8 cellular contexts compared by ENCODE assay signal in the genomic region with DNA sequence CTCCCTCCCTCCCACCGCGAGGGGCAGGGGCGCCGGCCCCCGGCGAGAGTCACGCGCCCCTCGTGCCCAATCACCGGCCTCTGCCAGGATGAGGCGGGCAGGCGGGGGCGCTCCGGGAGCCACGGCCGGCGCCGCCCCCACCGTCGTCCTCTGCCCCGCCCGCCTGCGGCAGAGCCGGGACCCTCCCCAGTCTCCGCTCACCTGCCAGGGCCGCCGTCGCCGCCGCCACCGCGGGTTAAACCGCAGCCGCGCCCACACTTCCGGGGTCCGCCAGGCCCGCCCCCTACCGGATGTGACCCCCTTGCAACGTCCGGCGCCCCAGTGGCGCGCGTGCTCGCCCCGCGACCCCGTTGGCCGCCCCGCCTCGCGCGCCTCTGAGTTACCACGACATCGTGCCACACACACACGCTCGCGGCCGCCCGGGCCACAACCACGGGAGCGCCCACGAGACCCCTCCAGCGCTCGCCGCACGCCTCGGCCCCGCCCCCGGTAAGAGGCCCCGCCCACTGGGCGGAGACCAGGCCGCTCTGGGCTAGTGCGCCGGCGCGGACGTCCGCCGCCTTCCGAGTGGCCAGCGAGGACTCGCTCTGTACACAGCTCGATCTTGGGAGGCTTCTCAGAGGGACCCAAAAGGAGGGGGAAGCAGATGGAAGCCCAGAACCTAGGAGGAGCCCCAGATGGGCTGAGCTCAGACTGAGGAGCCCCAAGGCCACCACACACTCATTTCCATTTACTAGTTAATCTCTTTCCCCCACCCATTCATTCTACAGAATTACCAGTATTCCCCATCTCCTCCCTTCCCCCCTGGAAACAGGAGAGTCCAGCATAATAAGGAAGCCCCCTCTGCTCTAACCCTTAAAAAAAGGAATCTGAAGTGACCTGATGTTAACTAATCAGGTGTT. TPM values are rescaled to one million over a fixed set of nuclear protein-coding genes. Genes with fewer than 3 reads are reported as not detected.
DNase-seq lines count a peak whose midpoint lies in the region; ATAC-seq and TF ChIP-seq lines count a peak whose summit lies in the region.

A gene (minus strand): TSS at position 237 of the 902 bp plus-strand sequence. CDS start 22,597 bp downstream, outside the sequence.

- peak within 1 kb of the TSS; percentile 97 for H2AK5ac ChIP-seq in IMR-90 (ENCODE audit: low read depth, low read length)

- dilution Hi-C loops in IMR-90 (cut with HindIII; ENCODE audit: low sequenced_read_pairs, unreplicated experiment) = no loop called here

- H3K36me3 ChIP-seq in IMR-90 (ENCODE audit: control insufficient read depth, insufficient read depth, low read length) (no peaks in the 10 kb centered on the region), mucosa of descending colon (ENCODE audit: low read depth) (no peaks in the 10 kb centered on the region)

- CTCF ChIA-PET in IMR-90 (lab: Yijun Ruan, JAX) = no interaction called here

- H3K9me3 ChIP-seq in IMR-90 (ENCODE audit: control insufficient read depth, insufficient read depth, low read length) (no peaks in the 10 kb centered on the region), mucosa of descending colon (no peaks in the 10 kb centered on the region)

- peak within 1 kb of the TSS; percentile 86 for H2BK20ac ChIP-seq in IMR-90 (ENCODE audit: low read depth, low read length)

- H3K9ac ChIP-seq in IMR-90 (ENCODE audit: low read depth, low read length) = peak within 1 kb of the TSS; percentile 89

- peak within 1 kb of the TSS; percentile 92 for H2BK120ac ChIP-seq in IMR-90 (ENCODE audit: low read depth, low read length)

- POLR2A ChIA-PET in IMR-90 (lab: Charles Lee; ENCODE audit: unreplicated experiment) = no interaction called here

- no peak for TF ChIP-seq RAD21 in IMR-90 (IDR thresholded peaks at IDR 0.05; ENCODE audit: low read length)

- peak within 1 kb of the TSS; percentile 97 for H3K4me2 ChIP-seq in IMR-90 (ENCODE audit: low read depth, low read length)

- peak within 1 kb of the TSS; percentile 85 for H3K27ac ChIP-seq in IMR-90 (ENCODE audit: insufficient read depth, low read length)

- peak within 1 kb of the TSS; percentile 93 for H2AK9ac ChIP-seq in IMR-90 (replicated peaks; ENCODE audit: low read depth, low read length, poor library complexity)

- H2BK15ac ChIP-seq in IMR-90 (ENCODE audit: low read depth, low read length) = peak within 1 kb of the TSS; percentile 92; the same call in 2 of the 3 replicates

- H3K4me1 ChIP-seq in IMR-90 (ENCODE audit: control insufficient read depth, insufficient read depth, low read length) (peaks cover 9% of the 10 kb centered on the region), mucosa of descending colon (ENCODE audit: low read depth) (peaks cover 38% of the 10 kb centered on the region)

- H3K23ac ChIP-seq in IMR-90 (ENCODE audit: low read depth, low read length) = peak within 1 kb of the TSS; percentile 99

- peak within 1 kb of the TSS; percentile 98 to 99 for H4K8ac ChIP-seq in IMR-90 (ENCODE audit: low read depth in 2 of 2, low read length in 2 of 2)

- TF ChIP-seq CTCF in IMR-90 (conservative IDR thresholded peaks at IDR 0.05; ENCODE audit: low read depth, low read length) (no peak), epithelial cell of esophagus (IDR thresholded peaks at IDR 0.05; ENCODE audit: insufficient read depth, low read depth, low read length, missing control alignments) (no peak), mucosa of descending colon (IDR thresholded peaks at IDR 0.05) (no peak)

- peak; percentile 74 for TF ChIP-seq POLR2A in IMR-90 (IDR thresholded peaks at IDR 0.05; ENCODE audit: low read depth, low read length)

- 0% methylated on average over 24 of the region's 85 CpGs; no CpG with 5 or more reads in 1 of the 2 experiments for WGBS in IMR-90 (ENCODE audit: extremely low coverage in 2 of 2, insufficient read length in 1 of 2), 2 experiments

- ATAC-seq in GM21529 (IDR thresholded peaks at IDR 0.05; ENCODE audit: unreplicated experiment) (peak; percentile 69), IMR-90 (ENCODE audit: low read depth) (peak; percentile 96), mucosa of descending colon (peak; percentile 90)

- intact Hi-C loops in IMR-90 (cut with micrococcal nuclease) (no loop called here), mucosa of descending colon (cut with DNase I, micrococcal nuclease) (no loop called here)

- H3K4ac ChIP-seq in IMR-90 (ENCODE audit: low read depth, low read length) = peak within 1 kb of the TSS; percentile 100

- peak within 1 kb of the TSS; percentile 78 for H3K56ac ChIP-seq in IMR-90 (ENCODE audit: extremely low read depth, insufficient read depth, low read length)

- in situ Hi-C loops in IMR-90 (cut with MboI; ENCODE audit: low sequenced_read_pairs) = no loop called here

- H3K27me3 ChIP-seq in IMR-90 (ENCODE audit: control insufficient read depth, insufficient read depth, low read length) = no peaks in the 10 kb centered on the region

- peak within 1 kb of the TSS; percentile 83 for H4K5ac ChIP-seq in IMR-90 (ENCODE audit: low read depth, low read length)

- peaks cover 18 to 38% of the 10 kb centered on the region in 2 experiments for H3K79me1 ChIP-seq in IMR-90 (ENCODE audit: low read depth in 1 of 2, low read length in 2 of 2)

- H4K91ac ChIP-seq in IMR-90 (ENCODE audit: insufficient read depth, low read depth, low read length) = peak within 1 kb of the TSS; percentile 96

- BruUV-seq in IMR-90 (replicated peaks; lab: Mats Ljungman, UMichigan) = no TSS peak

- H3K18ac ChIP-seq in IMR-90 (ENCODE audit: low read depth, low read length) = peak within 1 kb of the TSS; percentile 67

- H4K20me1 ChIP-seq in IMR-90 (ENCODE audit: insufficient read depth, low read length) = no peaks in the 10 kb centered on the region

- H3K4me3 ChIP-seq in IMR-90 (ENCODE audit: insufficient read depth, low read depth, low read length) (peak within 1 kb of the TSS; percentile 82), epithelial cell of esophagus (ENCODE audit: low read length) (peak within 1 kb of the TSS; percentile 69), mucosa of descending colon (peak within 1 kb of the TSS; percentile 65)

- DNase-seq in DMS114 treated with DMSO at 0.1 percent for 48 hours (lab: John Stamatoyannopoulos, UW; ENCODE audit: unreplicated experiment) = peak; percentile 68
- peak; percentile 83 for DNase-seq in IMR-90
- peak; percentile 92 for DNase-seq in OCI-M1 (lab: John Stamatoyannopoulos, UW)
- DNase-seq in activated T-cell treated with anti-CD3 and anti-CD28 coated beads for 48 hours (ENCODE audit: low read depth) = peak; percentile 95
- peak; percentile 86 for DNase-seq in epithelial cell of esophagus (ENCODE audit: low read depth)
- DNase-seq in mucosa of descending colon = peak; percentile 92 to 96 (median 95)
- peak; percentile 78 to 88 for DNase-seq in stimulated activated CD8-positive, alpha-beta memory T cell treated with anti-CD3 and anti-CD28 coated beads, Interleukin-4, amount 100 ng/mL, for 1 hour (ENCODE audit: low read depth in 2 of 2, low spot score in 1 of 2)

- peak within 1 kb of the TSS; percentile 98 for H2AFZ ChIP-seq in IMR-90 (replicated peaks; ENCODE audit: low read length, poor library complexity)

- H3K9me1 ChIP-seq in IMR-90 (ENCODE audit: insufficient read depth, low read length) = peaks cover 13% of the 10 kb centered on the region

- H2BK5ac ChIP-seq in IMR-90 (ENCODE audit: low read depth, low read length, poor library complexity, severe bottlenecking) = peak within 1 kb of the TSS; percentile 96

- peak within 1 kb of the TSS; percentile 99 for H3K14ac ChIP-seq in IMR-90 (replicated peaks; ENCODE audit: low read depth, low read length)

TF ChIP-seq in IMR-90, 13 proteins besides CTCF, POLR2A, EP300 and RAD21:
- no peak for TF ChIP-seq RCOR1 (IDR thresholded peaks at IDR 0.05; ENCODE audit: insufficient replicate concordance, low read length)
- peak; percentile 71; the same call in 1 of the 2 replicates for TF ChIP-seq BHLHE40 (IDR thresholded peaks at IDR 0.05; ENCODE audit: low read depth, low read length)
- TF ChIP-seq, protein P1, sequence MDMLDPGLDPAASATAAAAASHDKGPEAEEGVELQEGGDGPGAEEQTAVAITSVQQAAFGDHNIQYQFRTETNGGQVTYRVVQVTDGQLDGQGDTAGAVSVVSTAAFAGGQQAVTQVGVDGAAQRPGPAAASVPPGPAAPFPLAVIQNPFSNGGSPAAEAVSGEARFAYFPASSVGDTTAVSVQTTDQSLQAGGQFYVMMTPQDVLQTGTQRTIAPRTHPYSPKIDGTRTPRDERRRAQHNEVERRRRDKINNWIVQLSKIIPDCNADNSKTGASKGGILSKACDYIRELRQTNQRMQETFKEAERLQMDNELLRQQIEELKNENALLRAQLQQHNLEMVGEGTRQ (IDR thresholded peaks at IDR 0.05; ENCODE audit: low read depth, low read length) = peak; percentile 95
- peak; percentile 90; the same call in 1 of the 2 replicates for TF ChIP-seq MAZ (IDR thresholded peaks at IDR 0.05; ENCODE audit: borderline replicate concordance, low read depth, low read length)
- no peak for TF ChIP-seq MAFK (IDR thresholded peaks at IDR 0.05; ENCODE audit: low read depth, low read length)

RNA-seq across cellular contexts. Expression of the gene that starts here (rescaled TPM):
- 3.2 and 3.6 TPM in 2 replicates for total RNA-seq in IMR-90 (2012; rRNA removed)
- 13.2 and 14.1 TPM in 2 replicates for polyA plus RNA-seq in IMR-90 (2012; rRNA removed)
- polyA plus RNA-seq in IMR-90 (2012; cell fraction: cytosol; rRNA removed) = 11.1 and 14.1 TPM in 2 replicates
- polyA plus RNA-seq in IMR-90 (2012; cell fraction: nucleus; rRNA removed; ENCODE audit: low replicate concordance) = 29.3 and 30.3 TPM in 2 replicates
- total RNA-seq in mucosa of descending colon = 10 to 100 TPM; 28.5 to 30.8 (median 28.5) TPM

Comparison
In these comparisons a context has a peak if more than half of its experiments do, and no peak if none do; other contexts are left out.
1. Peak in every context shown above with its lines: DNase-seq, ATAC-seq, H3K4me3 ChIP-seq and H3K27ac ChIP-seq.